ENCODE assay signal across 11 cellular contexts in the genomic region with DNA sequence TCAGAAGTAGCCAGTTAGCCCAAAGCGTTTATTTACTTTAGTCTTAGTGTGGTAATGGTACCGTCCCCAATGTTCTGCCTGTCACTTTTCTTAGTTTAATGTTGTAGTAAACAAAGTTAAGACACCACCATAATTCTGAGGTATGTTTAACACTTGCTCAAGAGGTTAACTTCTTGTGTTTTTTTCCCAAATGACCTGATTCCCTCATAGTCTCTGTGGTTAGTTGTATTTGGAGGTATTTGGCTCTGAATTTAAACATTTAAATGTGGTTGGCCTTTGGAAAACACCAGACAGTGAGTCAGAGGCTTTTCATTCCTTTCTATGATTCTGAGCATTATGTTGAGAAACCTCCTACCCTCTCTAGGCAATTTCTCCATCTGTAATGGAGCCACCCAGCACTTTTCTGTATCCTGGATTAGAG. TPM values are rescaled to one million over a fixed set of nuclear protein-coding genes. Genes with fewer than 3 reads are reported as not detected.
A peak's percentile ranks its signal among the peaks of the same experiment; 100 is the strongest.
DNase-seq lines count a peak whose midpoint lies in the region; ATAC-seq and TF ChIP-seq lines count a peak whose summit lies in the region.
"Had no signal": no experiment of that assay in that cellular context is flagged by ENCODE, and none has a peak within 500 bp of the region (broad histone marks: within the 10 kb centered on the region; RNA-seq: fewer than 3 reads in every experiment).

No MANE protein-coding gene starts in this region.

- no peak overlapping the region for H3K27ac ChIP-seq in CD4-positive, alpha-beta T cell (ENCODE audit: low read depth, low read length)
- no peak overlapping the region for H3K27ac ChIP-seq in endodermal cell (ENCODE audit: low read depth, low read length)
- H3K27ac ChIP-seq: right lobe of liver had no signal

- TF ChIP-seq CTCF in BJ (IDR thresholded peaks at IDR 0.05; ENCODE audit: insufficient read depth, low read depth, low read length) (no peak), omental fat pad (IDR thresholded peaks at IDR 0.05) (no peak), endodermal cell (conservative IDR thresholded peaks at IDR 0.05) (no peak)
- no peak for TF ChIP-seq CTCF in CD4-positive, alpha-beta T cell (IDR thresholded peaks at IDR 0.05)

- WGBS in endodermal cell (ENCODE audit: insufficient coverage in 1 of 2, insufficient read length in 1 of 2), 2 experiments, result 98 to 100% methylated on average over 1 to 2 of the region's 2 CpGs

- H3K4me3 Mint-ChIP-seq in CD4-positive, alpha-beta T cell, result no peak overlapping the region
- no peak overlapping the region for H3K4me3 Mint-ChIP-seq in endodermal cell
- no peak overlapping the region for H3K4me3 Mint-ChIP-seq in stimulated activated naive B cell treated with anti-CD40 and anti-IgM and Interleukin-4, amounts not matched to agents 10 μg/mL and 1 μg/mL and 100 μg/mL, for 72 hours
- no peak overlapping the region for H3K4me3 Mint-ChIP-seq in activated CD4-positive, alpha-beta T cell treated with anti-CD3 and anti-CD28 coated beads for 36 hours

- DNase-seq in BJ (ENCODE audit: low read depth) (peak; percentile 94), MV-4-11 (lab: John Stamatoyannopoulos, UW) (peak; percentile 67), epidermal melanocyte (ENCODE audit: insufficient read length, low spot score) (peak; percentile 51), omental fat pad (ENCODE audit: low spot score) (no peak), endodermal cell (no peak)
- DNase-seq in CD4-positive, alpha-beta T cell, result no peak
- no peak for DNase-seq in stimulated activated naive B cell treated with anti-CD40 and anti-IgM and Interleukin-4, amounts not matched to agents 10 μg/mL and 1 μg/mL and 100 μg/mL, for 72 hours
- DNase-seq in activated CD4-positive, alpha-beta T cell treated with anti-CD3 and anti-CD28 coated beads for 36 hours, result no peak
- DNase-seq: NCI-H2171, right lobe of liver, SK-N-SH had no signal

- CTCF ChIA-PET in BJ (lab: Yijun Ruan, JAX), result interaction anchor here (1.0 kb wide), 1 partner anchor 254 kb away, joined by 3 read pairs; no protein-coding TSS in a partner anchor
- CTCF ChIA-PET in CD4-positive, alpha-beta T cell (lab: Charles Lee), result no interaction called here
- CTCF ChIA-PET in activated CD4-positive, alpha-beta T cell treated with anti-CD3 and anti-CD28 coated beads for 36 hours (lab: Charles Lee), result interaction anchor here (0.8 kb wide), 1 partner anchor 13 kb away, joined by 3 read pairs; no protein-coding TSS in a partner anchor

- H3K4me3 ChIP-seq in BJ (ENCODE audit: low read depth, low read length) (no peak overlapping the region), endodermal cell (ENCODE audit: low read length) (no peak overlapping the region)
- H3K4me3 ChIP-seq: right lobe of liver had no signal

- H3K4me1 ChIP-seq in endodermal cell (ENCODE audit: control insufficient read depth, insufficient read depth, low read length), result peaks cover under 1% of the 10 kb centered on the region
- H3K4me1 ChIP-seq: right lobe of liver had no signal

- H3K9ac ChIP-seq in endodermal cell (ENCODE audit: extremely low read depth, low read length, poor library complexity, severe bottlenecking), result no peak overlapping the region
- H3K9ac ChIP-seq: SK-N-SH had no signal

- intact Hi-C loops in CD4-positive, alpha-beta T cell (cut with DNase I, micrococcal nuclease), result no loop called here
- intact Hi-C loops in activated CD4-positive, alpha-beta T cell treated with anti-CD3 and anti-CD28 coated beads for 36 hours (cut with DNase I, micrococcal nuclease), result no loop called here

- no peaks in the 10 kb centered on the region for H3K27me3 ChIP-seq in BJ (ENCODE audit: control insufficient read depth, insufficient read depth, low read length)
- H3K27me3 ChIP-seq in CD4-positive, alpha-beta T cell (ENCODE audit: control insufficient read depth, insufficient read depth, low read length), result no peaks in the 10 kb centered on the region
- no peaks in the 10 kb centered on the region for H3K27me3 ChIP-seq in endodermal cell (ENCODE audit: control insufficient read depth, insufficient read depth, low read length, poor library complexity, severe bottlenecking)
- H3K27me3 ChIP-seq: right lobe of liver had no signal

- no peaks in the 10 kb centered on the region for H3K9me3 ChIP-seq in CD4-positive, alpha-beta T cell (ENCODE audit: control insufficient read depth, low read length)
- no peaks in the 10 kb centered on the region for H3K9me3 ChIP-seq in endodermal cell (ENCODE audit: control insufficient read depth, low read length)
- H3K9me3 ChIP-seq: right lobe of liver, SK-N-SH had no signal

- no peaks in the 10 kb centered on the region for H3K36me3 ChIP-seq in BJ (ENCODE audit: control insufficient read depth, insufficient read depth, low read length)
- no peaks in the 10 kb centered on the region for H3K36me3 ChIP-seq in endodermal cell (ENCODE audit: control insufficient read depth, insufficient read depth, low read length)
- H3K36me3 ChIP-seq: right lobe of liver had no signal

- H3K27me3 Mint-ChIP-seq in CD4-positive, alpha-beta T cell, result no peaks in the 10 kb centered on the region
- peaks cover 6% of the 10 kb centered on the region for H3K27me3 Mint-ChIP-seq in endodermal cell (ENCODE audit: insufficient read depth)
- no peaks in the 10 kb centered on the region for H3K27me3 Mint-ChIP-seq in stimulated activated naive B cell treated with anti-CD40 and anti-IgM and Interleukin-4, amounts not matched to agents 10 μg/mL and 1 μg/mL and 100 μg/mL, for 72 hours
- H3K27me3 Mint-ChIP-seq in activated CD4-positive, alpha-beta T cell treated with anti-CD3 and anti-CD28 coated beads for 36 hours, result no peaks in the 10 kb centered on the region

- peak; percentile 96 for ATAC-seq in omental fat pad (ENCODE audit: low FRiP score)
- ATAC-seq in CD4-positive, alpha-beta T cell (ENCODE audit: poor library complexity), result no peak
- no peak for ATAC-seq in stimulated activated naive B cell treated with anti-CD40 and anti-IgM and Interleukin-4, amounts not matched to agents 10 μg/mL and 1 μg/mL and 100 μg/mL, for 72 hours (replicated peaks)
- ATAC-seq in activated CD4-positive, alpha-beta T cell treated with anti-CD3 and anti-CD28 coated beads for 36 hours, result no peak
- ATAC-seq: right lobe of liver had no signal

- no peaks in the 10 kb centered on the region for H3K4me1 Mint-ChIP-seq in CD4-positive, alpha-beta T cell (ENCODE audit: low read depth)
- no peaks in the 10 kb centered on the region for H3K4me1 Mint-ChIP-seq in endodermal cell
- H3K4me1 Mint-ChIP-seq in stimulated activated naive B cell treated with anti-CD40 and anti-IgM and Interleukin-4, amounts not matched to agents 10 μg/mL and 1 μg/mL and 100 μg/mL, for 72 hours, result no peaks in the 10 kb centered on the region
- H3K4me1 Mint-ChIP-seq in activated CD4-positive, alpha-beta T cell treated with anti-CD3 and anti-CD28 coated beads for 36 hours, result no peaks in the 10 kb centered on the region

- no peak overlapping the region for H3K27ac Mint-ChIP-seq in CD4-positive, alpha-beta T cell
- H3K27ac Mint-ChIP-seq in endodermal cell, result no peak overlapping the region
- no peak overlapping the region for H3K27ac Mint-ChIP-seq in stimulated activated naive B cell treated with anti-CD40 and anti-IgM and Interleukin-4, amounts not matched to agents 10 μg/mL and 1 μg/mL and 100 μg/mL, for 72 hours
- no peak overlapping the region for H3K27ac Mint-ChIP-seq in activated CD4-positive, alpha-beta T cell treated with anti-CD3 and anti-CD28 coated beads for 36 hours

- no peaks in the 10 kb centered on the region for H3K36me3 Mint-ChIP-seq in CD4-positive, alpha-beta T cell (ENCODE audit: low read depth)
- H3K36me3 Mint-ChIP-seq in endodermal cell (ENCODE audit: low read depth), result no peaks in the 10 kb centered on the region
- no peaks in the 10 kb centered on the region for H3K36me3 Mint-ChIP-seq in stimulated activated naive B cell treated with anti-CD40 and anti-IgM and Interleukin-4, amounts not matched to agents 10 μg/mL and 1 μg/mL and 100 μg/mL, for 72 hours
- H3K36me3 Mint-ChIP-seq in activated CD4-positive, alpha-beta T cell treated with anti-CD3 and anti-CD28 coated beads for 36 hours (ENCODE audit: low read depth), result no peaks in the 10 kb centered on the region

- no peaks in the 10 kb centered on the region for H3K9me3 Mint-ChIP-seq in CD4-positive, alpha-beta T cell
- H3K9me3 Mint-ChIP-seq in endodermal cell, result no peaks in the 10 kb centered on the region
- H3K9me3 Mint-ChIP-seq in stimulated activated naive B cell treated with anti-CD40 and anti-IgM and Interleukin-4, amounts not matched to agents 10 μg/mL and 1 μg/mL and 100 μg/mL, for 72 hours, result no peaks in the 10 kb centered on the region
- H3K9me3 Mint-ChIP-seq in activated CD4-positive, alpha-beta T cell treated with anti-CD3 and anti-CD28 coated beads for 36 hours (ENCODE audit: low read depth), result no peaks in the 10 kb centered on the region

- POLR2A ChIA-PET in BJ (lab: Charles Lee), result interaction anchor here (1.0 kb wide), 1 partner anchor 15 kb away, joined by 6 read pairs; no protein-coding TSS in a partner anchor
- POLR2A ChIA-PET in CD4-positive, alpha-beta T cell (lab: Charles Lee), result no interaction called here
- POLR2A ChIA-PET in activated CD4-positive, alpha-beta T cell treated with anti-CD3 and anti-CD28 coated beads for 36 hours (lab: Charles Lee), result no interaction called here

RNA-seq across cellular contexts. Expression of gene CXCL1, which starts 47.9 kb away (rescaled TPM):
- polyA plus RNA-seq in BJ (2011; rRNA removed), result 0.53 and 1.0 TPM in 2 replicates
- 0.21 TPM in 1 of 2 replicates, not detected in the other for polyA minus RNA-seq in BJ (2011; rRNA and poly(A)+ RNA removed)
- total RNA-seq in omental fat pad, result 100 to 1,000 TPM in 1 of 4 donors, 10 to 100 TPM in 1, 1 to 10 TPM in 2; 2.7 to 114 (median 12.9) TPM
- not detected for total RNA-seq in CD4-positive, alpha-beta T cell
- under 1 TPM in 1 of 2 donors, not detected in 1; 0.24 TPM for total RNA-seq in endodermal cell
- polyA plus RNA-seq in endodermal cell (2013, experiment 1 of 2), result 0.36 TPM
- polyA plus RNA-seq in endodermal cell (2013, experiment 2 of 2), result 0.25 TPM
- total RNA-seq in activated CD4-positive, alpha-beta T cell treated with anti-CD3 and anti-CD28 coated beads for 36 hours, result not detected

Comparison
In these comparisons a context has a peak if more than half of its experiments do, and no peak if none do; other contexts are left out.
1. DNase-seq: peak in BJ (single experiment), MV-4-11 (single experiment) and epidermal melanocyte (single experiment); none in omental fat pad (single experiment), CD4-positive, alpha-beta T cell (0 of 10), endodermal cell (single experiment), stimulated activated naive B cell treated with anti-CD40 and anti-IgM and Interleukin-4, amounts not matched to agents 10 μg/mL and 1 μg/mL and 100 μg/mL, for 72 hours (single experiment) and activated CD4-positive, alpha-beta T cell treated with anti-CD3 and anti-CD28 coated beads for 36 hours (single experiment).